16 cellular contexts compared by ENCODE assay signal in the genomic region with DNA sequence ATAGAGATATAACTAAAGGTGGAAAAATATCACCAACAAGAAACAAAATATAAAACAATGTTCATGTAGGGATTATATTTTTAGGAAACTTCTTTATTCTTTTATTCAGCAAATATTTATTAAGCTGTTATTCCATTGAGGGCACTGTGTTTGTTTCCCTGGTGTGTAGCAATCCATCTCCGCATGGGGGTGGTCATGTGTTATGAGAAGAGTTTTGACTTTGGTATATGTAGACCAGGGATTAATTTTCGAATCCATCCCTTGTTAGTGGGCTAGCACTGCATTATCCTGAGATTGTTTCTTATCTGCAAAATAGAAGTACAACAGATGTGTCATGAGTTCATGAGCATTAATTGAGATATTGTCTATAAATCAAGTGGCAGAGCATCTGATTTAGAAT.
A peak's percentile ranks its signal among the peaks of the same experiment; 100 is the strongest.
DNase-seq lines count a peak whose midpoint lies in the region; ATAC-seq, FAIRE-seq and TF ChIP-seq lines count a peak whose summit lies in the region.
"Had no signal": no experiment of that assay in that cellular context is flagged by ENCODE, and none has a peak within 500 bp of the region (broad histone marks: within the 10 kb centered on the region; RNA-seq: fewer than 3 reads in every experiment).

No MANE protein-coding gene starts in this region.

- no peak overlapping the region for H3K4me2 ChIP-seq in K562 (ENCODE audit: insufficient read depth, low read length)
- H3K4me2 ChIP-seq: BLaER1 had no signal

- H3K9me1 ChIP-seq in K562 (ENCODE audit: control insufficient read depth, insufficient read depth, low read length): no peaks in the 10 kb centered on the region

- DNase-seq in MCF 10A (ENCODE audit: unreplicated experiment) (peak; percentile 8), breast epithelium (ENCODE audit: low spot score in 2 of 2) (no peak), K562 (ENCODE audit: extremely low read depth in 1 of 4, low spot score in 3 of 4) (peak in 2 of 4 experiments; percentile 20 to 52), erythroblast (lab: John Stamatoyannopoulos, UW) (peak; percentile 5 to 8), colonic mucosa (no peak), NCI-H446 (lab: John Stamatoyannopoulos, UW) (no peak), HEK293T (ENCODE audit: extremely low spot score) (no peak)
- DNase-seq: 8988T; Calu3; CD8-positive, alpha-beta T cell; H9 had no signal

- H3K27ac ChIP-seq in breast epithelium: no peak overlapping the region
- no peak overlapping the region for H3K27ac ChIP-seq in K562 (ENCODE audit: extremely low read depth, low read depth, low read length)
- H3K27ac ChIP-seq in colonic mucosa: no peak overlapping the region
- H3K27ac ChIP-seq: BLaER1 had no signal

- H3K27me3 Mint-ChIP-seq in MCF 10A (ENCODE audit: insufficient read depth, unreplicated experiment): no peaks in the 10 kb centered on the region

- no peak overlapping the region for H2AFZ ChIP-seq in K562 (ENCODE audit: low read depth, low read length)

- no peak overlapping the region for H3K4me3 Mint-ChIP-seq in MCF 10A (ENCODE audit: unreplicated experiment)
- H3K4me3 Mint-ChIP-seq: CD8-positive, alpha-beta T cell; H9 had no signal

- WGBS in K562 (ENCODE audit: insufficient coverage, low coverage, missing lambda C conversion rate): 3% methylated on average over 2 of the region's 2 CpGs

- no peaks in the 10 kb centered on the region for H3K4me1 Mint-ChIP-seq in MCF 10A (ENCODE audit: insufficient read depth, unreplicated experiment)
- H3K4me1 Mint-ChIP-seq: H9 had no signal

- TF ChIP-seq POLR2A in breast epithelium (IDR thresholded peaks at IDR 0.05) (no peak), K562 (conservative IDR thresholded peaks at IDR 0.05) (no peak), erythroblast (IDR thresholded peaks at IDR 0.05; ENCODE audit: low read length) (no peak)

- peak; percentile 29 for FAIRE-seq in K562 (lab: Jason Lieb, UNC)
- FAIRE-seq: G401.6, GM12891, GM19239, H1 had no signal

- no peaks in the 10 kb centered on the region for H3K79me2 ChIP-seq in K562 (ENCODE audit: control insufficient read depth, insufficient read depth, low read length)

- H3K9ac ChIP-seq in K562 (ENCODE audit: insufficient read depth in 1 of 2, low read depth in 2 of 2, low read length in 2 of 2) (no peak overlapping the region), colonic mucosa (ENCODE audit: low read depth in 2 of 2, low read length in 2 of 2) (no peak overlapping the region)
- H3K9ac ChIP-seq: BLaER1 had no signal

- peak; percentile 77 for ATAC-seq in K562
- ATAC-seq: CD8-positive, alpha-beta T cell had no signal

- no peak for TF ChIP-seq CTCF in MCF 10A (IDR thresholded peaks at IDR 0.05; ENCODE audit: unreplicated experiment)
- TF ChIP-seq CTCF in breast epithelium (IDR thresholded peaks at IDR 0.05): no peak
- TF ChIP-seq CTCF in K562 (IDR thresholded peaks at IDR 0.05 in 2 of 3, conservative IDR thresholded peaks at IDR 0.05 in 1 of 3; ENCODE audit: insufficient read depth in 2 of 3, low read depth in 1 of 3, low read length in 3 of 3): peak; percentile 44 to 64 (median 49); a peak in 4 of 6 replicates
- no peak for TF ChIP-seq CTCF in colonic mucosa (IDR thresholded peaks at IDR 0.05)

- H3K27me3 ChIP-seq in breast epithelium (no peaks in the 10 kb centered on the region), K562 (ENCODE audit: control insufficient read depth in 2 of 2, insufficient read depth in 2 of 2, low read length in 2 of 2) (no peaks in the 10 kb centered on the region), colonic mucosa (no peaks in the 10 kb centered on the region)
- H3K27me3 ChIP-seq: BLaER1 had no signal

- no peak overlapping the region for H3K4me3 ChIP-seq in breast epithelium
- H3K4me3 ChIP-seq in K562: no peak overlapping the region
- H3K4me3 ChIP-seq in colonic mucosa: no peak overlapping the region
- H3K4me3 ChIP-seq: BLaER1 had no signal

- intact Hi-C loops in MCF 10A (cut with micrococcal nuclease): no loop called here
- intact Hi-C loops in breast epithelium (cut with DNase I; ENCODE audit: low total_unique reads): no loop called here
- intact Hi-C loops in K562 (cut with micrococcal nuclease): loop anchor here (1.0 kb wide), 2 partner anchors 323 to 360 kb away; no protein-coding TSS in a partner anchor
- intact Hi-C loops in colonic mucosa (cut with DNase I): no loop called here

- H3K36me3 Mint-ChIP-seq in MCF 10A (ENCODE audit: insufficient read depth, unreplicated experiment): no peaks in the 10 kb centered on the region
- H3K36me3 Mint-ChIP-seq: CD8-positive, alpha-beta T cell had no signal

- in situ Hi-C loops in K562 (cut with MboI): no loop called here

- no peaks in the 10 kb centered on the region for H3K4me1 ChIP-seq in breast epithelium
- H3K4me1 ChIP-seq in K562 (replicated peaks in 1 of 2; ENCODE audit: control insufficient read depth in 2 of 2, insufficient read depth in 2 of 2, low read length in 2 of 2): no peaks in the 10 kb centered on the region
- no peaks in the 10 kb centered on the region for H3K4me1 ChIP-seq in colonic mucosa
- H3K4me1 ChIP-seq: BLaER1 had no signal

- H3K9me3 Mint-ChIP-seq in MCF 10A (ENCODE audit: unreplicated experiment): peaks cover 21% of the 10 kb centered on the region
- H3K9me3 Mint-ChIP-seq: CD8-positive, alpha-beta T cell; H9 had no signal

- CTCF ChIA-PET in MCF 10A (lab: Yijun Ruan, JAX): no interaction called here
- CTCF ChIA-PET in K562 (lab: Yijun Ruan, JAX; ENCODE audit: low intra/inter-chr PET ratio): interaction anchor here (1.9 kb wide), 1 partner anchor 360 kb away, joined by 10 read pairs; no protein-coding TSS in a partner anchor
- CTCF ChIA-PET in HEK293T (lab: Yijun Ruan, JAX): no interaction called here

- H3K27ac Mint-ChIP-seq in MCF 10A (ENCODE audit: low read depth, unreplicated experiment): no peak overlapping the region
- H3K27ac Mint-ChIP-seq: CD8-positive, alpha-beta T cell; H9 had no signal

- H3K9me3 ChIP-seq in breast epithelium (no peaks in the 10 kb centered on the region), K562 (replicated peaks; ENCODE audit: control insufficient read depth, insufficient read depth, low read depth, low read length) (no peaks in the 10 kb centered on the region), colonic mucosa (no peaks in the 10 kb centered on the region)
- H3K9me3 ChIP-seq: BLaER1 had no signal

- no peaks in the 10 kb centered on the region for H3K36me3 ChIP-seq in breast epithelium
- H3K36me3 ChIP-seq in K562 (ENCODE audit: control insufficient read depth, insufficient read depth, low read length): no peaks in the 10 kb centered on the region
- no peaks in the 10 kb centered on the region for H3K36me3 ChIP-seq in colonic mucosa
- H3K36me3 ChIP-seq: BLaER1 had no signal

- TF ChIP-seq EP300 in K562 (IDR thresholded peaks at IDR 0.05; ENCODE audit: low read length): no peak

- peak; percentile 51 to 63 for TF ChIP-seq RAD21 in K562 (CRISPR knock-in tag; conservative IDR thresholded peaks at IDR 0.05 in 1 of 2, IDR thresholded peaks at IDR 0.05 in 1 of 2)

- POLR2A ChIA-PET in MCF 10A (lab: Yijun Ruan, JAX) (no interaction called here), K562 (lab: Yijun Ruan, JAX) (no interaction called here), HEK293T (lab: Yijun Ruan, JAX) (no interaction called here)

- no peaks in the 10 kb centered on the region for H4K20me1 ChIP-seq in K562 (replicated peaks; ENCODE audit: control insufficient read depth, insufficient read depth, low read length)
- H4K20me1 ChIP-seq: BLaER1 had no signal

- BruUV-seq in MCF 10A (replicated peaks; lab: Mats Ljungman, UMichigan) (no TSS peak), K562 (replicated peaks; lab: Mats Ljungman, UMichigan) (no TSS peak)

TF ChIP-seq in K562, 482 proteins besides CTCF, POLR2A, EP300 and RAD21:
- TF ChIP-seq POLR3A (IDR thresholded peaks at IDR 0.05; ENCODE audit: borderline replicate concordance, extremely low read depth, insufficient read depth, insufficient read length) (no peak), ARID2 (IDR thresholded peaks at IDR 0.05) (0 out of 2 replicates have a peak, but pooled peaks have one; percentile 46), SMC3 (conservative IDR thresholded peaks at IDR 0.05; ENCODE audit: insufficient read depth, low read depth, low read length) (peak; percentile 53; the same call in 1 of the 2 replicates)

TF ChIP-seq in HEK293T, 16 proteins besides CTCF, POLR2A, EP300 and RAD21:
- TF ChIP-seq FOXK2 (IDR thresholded peaks at IDR 0.05) (no peak), LEF1 (IDR thresholded peaks at IDR 0.05; ENCODE audit: borderline replicate concordance) (no peak), SUZ12 (IDR thresholded peaks at IDR 0.05) (no peak), L3MBTL2 (conservative IDR thresholded peaks at IDR 0.05) (no peak), NFRKB (IDR thresholded peaks at IDR 0.05) (no peak), ELF4 (IDR thresholded peaks at IDR 0.05) (no peak), CTBP1 (IDR thresholded peaks at IDR 0.05; ENCODE audit: borderline replicate concordance) (no peak), FOXM1 (IDR thresholded peaks at IDR 0.05; ENCODE audit: borderline replicate concordance) (no peak)

Comparison
In these comparisons a context has a peak if more than half of its experiments do, and no peak if none do; other contexts are left out.
1. DNase-seq: peak in MCF 10A (single experiment) and erythroblast (2 of 2); none in breast epithelium (0 of 2), colonic mucosa (single experiment), NCI-H446 (0 of 2) and HEK293T (single experiment).
2. CTCF ChIP-seq: peak in K562 (3 of 3); none in MCF 10A (single experiment), breast epithelium (0 of 3) and colonic mucosa (single experiment).